Comparison of ENCODE assay signal across 21 cellular contexts in the genomic region with DNA sequence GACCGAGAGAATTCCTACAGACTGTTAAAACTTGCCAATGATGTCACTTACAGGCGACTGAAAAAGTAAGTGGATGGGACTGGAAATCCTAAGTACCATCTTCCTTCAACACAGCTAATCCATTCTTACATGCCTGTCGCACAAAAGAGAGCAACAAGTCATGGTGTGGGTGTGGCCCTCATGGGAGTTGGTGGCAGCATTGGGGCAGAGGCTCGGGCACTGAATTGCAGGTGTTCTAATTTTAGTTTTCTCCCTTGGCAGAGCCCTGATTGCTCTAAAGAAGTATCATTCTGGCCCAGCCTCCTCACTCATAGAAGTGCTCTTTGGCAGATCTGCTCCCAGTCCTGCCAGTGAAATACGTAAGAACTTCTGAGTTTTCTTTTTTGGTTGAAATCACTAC. TPM values are rescaled to one million over a fixed set of nuclear protein-coding genes. Genes with fewer than 3 reads are reported as not detected.
DNase-seq lines count a peak whose midpoint lies in the region; ATAC-seq and TF ChIP-seq lines count a peak whose summit lies in the region.
"Had no signal": no experiment of that assay in that cellular context is flagged by ENCODE, and none has a peak within 500 bp of the region (broad histone marks: within the 10 kb centered on the region; RNA-seq: fewer than 3 reads in every experiment).

No MANE protein-coding gene starts in this region.

- no peak for TF ChIP-seq CTCF in heart left ventricle (IDR thresholded peaks at IDR 0.05)
- no peak for TF ChIP-seq CTCF in heart right ventricle (IDR thresholded peaks at IDR 0.05)
- no peak for TF ChIP-seq CTCF in neural crest cell (conservative IDR thresholded peaks at IDR 0.05)

- intact Hi-C loops in heart left ventricle (cut with DNase I), result loop anchor here in 2 of 10 donors (10.0 kb wide), 3 partner anchors 137 to 177 kb away; a partner anchor contains a TSS
- intact Hi-C loops in left cardiac atrium (cut with DNase I), result loop anchor here in 1 of 2 donors (10.0 kb wide), 1 partner anchor 137 kb away; a partner anchor contains a TSS
- intact Hi-C loops in heart right ventricle (cut with DNase I), result loop anchor here in 4 of 10 donors (10.0 kb wide), 3 partner anchors 63 to 737 kb away; a partner anchor contains a TSS

- H3K9me3 ChIP-seq in heart left ventricle, result no peaks in the 10 kb centered on the region
- H3K9me3 ChIP-seq in heart right ventricle, result no peaks in the 10 kb centered on the region
- H3K9me3 ChIP-seq: BE2C had no signal

- H3K27ac Mint-ChIP-seq in neural crest cell (ENCODE audit: unreplicated experiment), result no peak overlapping the region
- H3K27ac Mint-ChIP-seq: CD4-positive, CD25-positive, alpha-beta regulatory T cell; CD8-positive, alpha-beta memory T cell had no signal

- H3K27ac ChIP-seq in heart left ventricle (peak overlapping the region in 5 of 12 donors; percentile 6 to 53 (median 37)), heart right ventricle (peak overlapping the region in 4 of 10 donors; percentile 12 to 53 (median 40))
- H3K27ac ChIP-seq: HL-60 had no signal

- H3K27me3 Mint-ChIP-seq in neural crest cell (ENCODE audit: low read depth), result no peaks in the 10 kb centered on the region
- H3K27me3 Mint-ChIP-seq: CD4-positive, CD25-positive, alpha-beta regulatory T cell had no signal

- peaks cover 21% of the 10 kb centered on the region for H3K4me1 Mint-ChIP-seq in neural crest cell

- no peak overlapping the region for H3K4me3 ChIP-seq in heart left ventricle
- no peak overlapping the region for H3K4me3 ChIP-seq in heart right ventricle
- H3K4me3 ChIP-seq: GM12878 had no signal

- peaks cover 8 to 23% (median 14%) of the 10 kb centered on the region in 12 donors for H3K4me1 ChIP-seq in heart left ventricle
- H3K4me1 ChIP-seq in heart right ventricle, result peaks cover 5 to 24% (median 15%) of the 10 kb centered on the region in 9 donors

- no peak for TF ChIP-seq POLR2A in heart left ventricle (IDR thresholded peaks at IDR 0.05)

- peaks cover 2% of the 10 kb centered on the region for H3K36me3 Mint-ChIP-seq in neural crest cell (ENCODE audit: low read depth)

- DNase-seq in heart left ventricle, result no peak
- no peak for DNase-seq in left cardiac atrium
- no peak for DNase-seq in heart right ventricle
- no peak for DNase-seq in neural crest cell (ENCODE audit: low read depth, low spot score)
- DNase-seq in activated CD4-positive, alpha-beta T cell treated with anti-CD3 and anti-CD28 coated beads, Interleukin-2, amount 50 U/mL, for 48 hours, result no peak
- DNase-seq in SIG-M5 treated with dmso at 0.1 percent for 504 hours (lab: John Stamatoyannopoulos, UW; ENCODE audit: unreplicated experiment), result no peak
- DNase-seq: ACHN; BE2C; C1 segment of cervical spinal cord; CD4-positive, CD25-positive, alpha-beta regulatory T cell; CD8-positive, alpha-beta memory T cell; COR-L47; DMS 273 treated with DMSO at 0.1 percent for 48 hours; DMS53; DND-41; EL; GOT3 had no signal

- H3K4me3 Mint-ChIP-seq in neural crest cell, result peak overlapping the region; percentile 47

- ATAC-seq in heart left ventricle, result peak; percentile 42 to 73 (median 64)
- ATAC-seq in left cardiac atrium, result no peak
- ATAC-seq in heart right ventricle, result peak in 5 of 8 donors; percentile 26 to 66 (median 61)
- no peak for ATAC-seq in HG03196 (IDR thresholded peaks at IDR 0.05; ENCODE audit: unreplicated experiment)
- ATAC-seq: GM12878, HCT116 had no signal

- H3K36me3 ChIP-seq in heart left ventricle (peaks cover 0 to 70% (median 67%) of the 10 kb centered on the region in 9 donors), heart right ventricle (peaks cover 0 to 73% (median 32%) of the 10 kb centered on the region in 9 donors)

- no peaks in the 10 kb centered on the region for H3K27me3 ChIP-seq in heart left ventricle
- no peaks in the 10 kb centered on the region for H3K27me3 ChIP-seq in heart right ventricle
- H3K27me3 ChIP-seq: BE2C had no signal

- H3K9me3 Mint-ChIP-seq in neural crest cell, result no peaks in the 10 kb centered on the region
- H3K9me3 Mint-ChIP-seq: CD4-positive, CD25-positive, alpha-beta regulatory T cell had no signal

- 62 to 74% (median 65%) methylated on average over 5 of the region's 5 CpGs for WGBS in heart left ventricle, 4 donors
- 60 to 71% methylated on average over 5 of the region's 5 CpGs for WGBS in heart right ventricle, 2 donors

RNA-seq across cellular contexts. Expression of a gene that starts 4.6 kb away (rescaled TPM):
- 10 to 100 TPM in 6 of 9 donors, 1 to 10 TPM in 3; 8.3 to 18.9 (median 13.7) TPM for total RNA-seq in heart left ventricle
- polyA plus RNA-seq in heart left ventricle, result 10 to 100 TPM; 10.3 to 12.6 TPM
- total RNA-seq in left cardiac atrium, result 1 to 10 TPM; 8.2 to 9.0 TPM
- total RNA-seq in heart right ventricle, result 10 to 100 TPM in 8 of 10 donors, 1 to 10 TPM in 2; 9.0 to 17.7 (median 12.1) TPM
- polyA plus RNA-seq in heart right ventricle, result 10 to 100 TPM in 1 of 2 donors, 1 to 10 TPM in 1; 9.1 to 24.3 TPM
- total RNA-seq in neural crest cell, result 28.1 and 30.1 TPM in 2 replicates

RNA-seq across cellular contexts. Expression of a gene that starts 4.6 kb away (rescaled TPM):
- total RNA-seq in heart left ventricle, result 100 to 1,000 TPM in 2 of 9 donors, 10 to 100 TPM in 7; 59.9 to 120 (median 87.9) TPM
- polyA plus RNA-seq in heart left ventricle, result 100 to 1,000 TPM; 117 to 230 TPM
- total RNA-seq in left cardiac atrium, result 10 to 100 TPM; 76.0 to 89.7 TPM
- total RNA-seq in heart right ventricle, result 100 to 1,000 TPM in 4 of 10 donors, 10 to 100 TPM in 6; 63.2 to 138 (median 96.7) TPM
- polyA plus RNA-seq in heart right ventricle, result 100 to 1,000 TPM; 139 to 186 TPM
- 64.4 and 69.0 TPM in 2 replicates for total RNA-seq in neural crest cell

Comparison
In these comparisons a context has a peak if more than half of its experiments do, and no peak if none do; other contexts are left out.
1. ATAC-seq: peak in heart left ventricle (4 of 4) and heart right ventricle (5 of 8); none in left cardiac atrium (0 of 2) and HG03196 (single experiment).